In genomic region chr2:226649201-226649600, GRCh38 we compare ENCODE assay signal across 14 cellular contexts.
DNase-seq lines count a peak whose midpoint lies in the region; TF ChIP-seq lines count a peak whose summit lies in the region.
"Had no signal": no experiment of that assay in that cellular context is flagged by ENCODE, and none has a peak within 500 bp of the region (broad histone marks: within the 10 kb centered on the region; RNA-seq: fewer than 3 reads in every experiment).

No MANE protein-coding gene starts in this region.

- H3K9me3 Mint-ChIP-seq in activated CD4-positive, alpha-beta memory T cell treated with anti-CD3 and anti-CD28 coated beads, Interleukin-2, amount 10 ng/mL, durations not matched to agents 7 days and 5 days = peaks cover 20% of the 10 kb centered on the region
- H3K9me3 Mint-ChIP-seq in activated CD4-positive, alpha-beta memory T cell treated with anti-CD3 and anti-CD28 coated beads for 36 hours = peaks cover 12% of the 10 kb centered on the region
- peaks cover 11% of the 10 kb centered on the region for H3K9me3 Mint-ChIP-seq in type B pancreatic cell

- H3K4me1 ChIP-seq in mesenchymal stem cell (ENCODE audit: control insufficient read depth, insufficient read depth, low read depth, low read length) (peaks cover 10% of the 10 kb centered on the region), stomach smooth muscle (ENCODE audit: control insufficient read depth, insufficient read depth, low read length) (peaks cover 18% of the 10 kb centered on the region)

- POLR2A ChIA-PET in activated CD4-positive, alpha-beta memory T cell treated with anti-CD3 and anti-CD28 coated beads, Interleukin-2, amount 10 ng/mL, durations not matched to agents 7 days and 5 days (lab: Charles Lee) = no interaction called here
- POLR2A ChIA-PET in activated CD4-positive, alpha-beta memory T cell treated with anti-CD3 and anti-CD28 coated beads for 36 hours (lab: Charles Lee) = no interaction called here

- no peak overlapping the region for H3K4me2 ChIP-seq in mesenchymal stem cell (ENCODE audit: low read length, poor library complexity, severe bottlenecking)

- H3K36me3 ChIP-seq in mesenchymal stem cell (ENCODE audit: control insufficient read depth in 1 of 2, insufficient read depth in 2 of 2, low read depth in 1 of 2, low read length in 2 of 2) (no peaks in the 10 kb centered on the region), stomach smooth muscle (ENCODE audit: control insufficient read depth in 2 of 2, insufficient read depth in 2 of 2, low read length in 2 of 2) (no peaks in the 10 kb centered on the region)
- H3K36me3 ChIP-seq: adrenal gland had no signal

- H4K8ac ChIP-seq in mesenchymal stem cell (ENCODE audit: low read length) = peak overlapping the region; percentile 67

- H3K27me3 Mint-ChIP-seq in activated CD4-positive, alpha-beta memory T cell treated with anti-CD3 and anti-CD28 coated beads, Interleukin-2, amount 10 ng/mL, durations not matched to agents 7 days and 5 days = peaks cover 5% of the 10 kb centered on the region
- H3K27me3 Mint-ChIP-seq in activated CD4-positive, alpha-beta memory T cell treated with anti-CD3 and anti-CD28 coated beads for 36 hours = no peaks in the 10 kb centered on the region
- H3K27me3 Mint-ChIP-seq in type B pancreatic cell = no peaks in the 10 kb centered on the region

- no peaks in the 10 kb centered on the region for H3K27me3 ChIP-seq in mesenchymal stem cell (ENCODE audit: control insufficient read depth in 1 of 2, insufficient read depth in 1 of 2, low read length in 2 of 2)
- H3K27me3 ChIP-seq in stomach smooth muscle (ENCODE audit: control insufficient read depth in 1 of 2, insufficient read depth in 2 of 2, low read length in 2 of 2) = no peaks in the 10 kb centered on the region
- H3K27me3 ChIP-seq: adrenal gland had no signal

- peak overlapping the region; percentile 22 for H4K91ac ChIP-seq in mesenchymal stem cell (ENCODE audit: low read length)

- peak overlapping the region in 1 of 2 experiments; percentile 5 for H3K23ac ChIP-seq in mesenchymal stem cell (ENCODE audit: low read length in 2 of 2)

- no peaks in the 10 kb centered on the region for H3K79me1 ChIP-seq in mesenchymal stem cell (replicated peaks; ENCODE audit: low read length, poor library complexity, severe bottlenecking)

- H2BK5ac ChIP-seq in mesenchymal stem cell (ENCODE audit: low read depth, low read length, poor library complexity, severe bottlenecking) = no peak overlapping the region

- TF ChIP-seq CTCF in VCaP (conservative IDR thresholded peaks at IDR 0.05) (no peak), lower leg skin (IDR thresholded peaks at IDR 0.05) (no peak), type B pancreatic cell (conservative IDR thresholded peaks at IDR 0.05) (no peak)

- peak overlapping the region; percentile 92 for H3K27ac Mint-ChIP-seq in activated CD4-positive, alpha-beta memory T cell treated with anti-CD3 and anti-CD28 coated beads, Interleukin-2, amount 10 ng/mL, durations not matched to agents 7 days and 5 days
- H3K27ac Mint-ChIP-seq in activated CD4-positive, alpha-beta memory T cell treated with anti-CD3 and anti-CD28 coated beads for 36 hours = no peak overlapping the region
- H3K27ac Mint-ChIP-seq in type B pancreatic cell = no peak overlapping the region

- TF ChIP-seq POLR2A in lower leg skin (IDR thresholded peaks at IDR 0.05) = no peak

- peaks cover 51% of the 10 kb centered on the region for H3K4me1 Mint-ChIP-seq in activated CD4-positive, alpha-beta memory T cell treated with anti-CD3 and anti-CD28 coated beads, Interleukin-2, amount 10 ng/mL, durations not matched to agents 7 days and 5 days
- H3K4me1 Mint-ChIP-seq in activated CD4-positive, alpha-beta memory T cell treated with anti-CD3 and anti-CD28 coated beads for 36 hours (ENCODE audit: low read depth) = peaks cover 29% of the 10 kb centered on the region
- H3K4me1 Mint-ChIP-seq in type B pancreatic cell (ENCODE audit: unreplicated experiment) = peaks cover 42% of the 10 kb centered on the region

- no peak overlapping the region for H2AFZ ChIP-seq in mesenchymal stem cell (ENCODE audit: low read depth, low read length)

- peak overlapping the region; percentile 65 for H2AK5ac ChIP-seq in mesenchymal stem cell (ENCODE audit: low read length, severe bottlenecking)

- H3K18ac ChIP-seq in mesenchymal stem cell (ENCODE audit: low read depth in 1 of 2, low read length in 2 of 2) = peak overlapping the region; percentile 63 to 91

- peak overlapping the region; percentile 61 to 74 for H3K4ac ChIP-seq in mesenchymal stem cell (ENCODE audit: low read depth in 1 of 2, low read length in 2 of 2)

- no peak overlapping the region for H2BK15ac ChIP-seq in mesenchymal stem cell (ENCODE audit: low read depth, poor library complexity, severe bottlenecking)

- DNase-seq in activated CD4-positive, alpha-beta memory T cell treated with anti-CD3 and anti-CD28 coated beads, Interleukin-2, amount 10 ng/mL, durations not matched to agents 7 days and 5 days = no peak
- no peak for DNase-seq in activated CD4-positive, alpha-beta memory T cell treated with anti-CD3 and anti-CD28 coated beads for 36 hours
- DNase-seq in mesenchymal stem cell = no peak
- no peak for DNase-seq in lower leg skin (ENCODE audit: low spot score in 2 of 2)
- DNase-seq in type B pancreatic cell (ENCODE audit: extremely low spot score, unreplicated experiment) = no peak
- no peak for DNase-seq in H4 (ENCODE audit: low spot score)
- DNase-seq: ACHN; activated CD4-positive, alpha-beta T cell treated with anti-CD3 and anti-CD28 coated beads, Interleukin-2, amount 50 U/mL, for 1 hour; adrenal gland; midbrain; NCI-H524 had no signal

- H3K27ac ChIP-seq in VCaP (peak overlapping the region; percentile 79), mesenchymal stem cell (ENCODE audit: low read length, poor library complexity, severe bottlenecking) (peak overlapping the region; percentile 95), stomach smooth muscle (ENCODE audit: low read length) (peak overlapping the region; percentile 75)

- peak overlapping the region; percentile 91 for H2BK120ac ChIP-seq in mesenchymal stem cell (ENCODE audit: low read depth, low read length)

- CTCF ChIA-PET in activated CD4-positive, alpha-beta memory T cell treated with anti-CD3 and anti-CD28 coated beads, Interleukin-2, amount 10 ng/mL, durations not matched to agents 7 days and 5 days (lab: Charles Lee) = no interaction called here
- CTCF ChIA-PET in activated CD4-positive, alpha-beta memory T cell treated with anti-CD3 and anti-CD28 coated beads for 36 hours (lab: Charles Lee) = no interaction called here

- H3K9ac ChIP-seq in mesenchymal stem cell (ENCODE audit: low read length) (peak overlapping the region; percentile 69), stomach smooth muscle (ENCODE audit: low read length in 2 of 2) (no peak overlapping the region)

- H3K14ac ChIP-seq in mesenchymal stem cell (ENCODE audit: low read length in 2 of 2) = no peak overlapping the region

- H3K36me3 Mint-ChIP-seq in activated CD4-positive, alpha-beta memory T cell treated with anti-CD3 and anti-CD28 coated beads, Interleukin-2, amount 10 ng/mL, durations not matched to agents 7 days and 5 days (ENCODE audit: low read depth) = peaks cover 21% of the 10 kb centered on the region
- H3K36me3 Mint-ChIP-seq in activated CD4-positive, alpha-beta memory T cell treated with anti-CD3 and anti-CD28 coated beads for 36 hours = peaks cover 10% of the 10 kb centered on the region
- peaks cover 5% of the 10 kb centered on the region for H3K36me3 Mint-ChIP-seq in type B pancreatic cell
- H3K36me3 Mint-ChIP-seq: stimulated activated effector memory CD8-positive, alpha-beta T cell treated with anti-CD3 and anti-CD28 coated beads, Interleukin-12 subunit alpha, Interleukin-12 subunit beta, amount 100 ng/mL, for 72 hours had no signal

- no peak overlapping the region for H3K4me3 ChIP-seq in mesenchymal stem cell (ENCODE audit: insufficient read depth in 1 of 2, low read depth in 1 of 2, low read length in 2 of 2)
- H3K4me3 ChIP-seq in stomach smooth muscle (ENCODE audit: low read length in 2 of 2) = peak overlapping the region in 1 of 2 donors; percentile 40
- no peak overlapping the region for H3K4me3 ChIP-seq in lower leg skin (ENCODE audit: low read depth, poor library complexity, severe bottlenecking)
- H3K4me3 ChIP-seq: adrenal gland had no signal

- H3K4me3 Mint-ChIP-seq in activated CD4-positive, alpha-beta memory T cell treated with anti-CD3 and anti-CD28 coated beads, Interleukin-2, amount 10 ng/mL, durations not matched to agents 7 days and 5 days = no peak overlapping the region
- no peak overlapping the region for H3K4me3 Mint-ChIP-seq in activated CD4-positive, alpha-beta memory T cell treated with anti-CD3 and anti-CD28 coated beads for 36 hours
- no peak overlapping the region for H3K4me3 Mint-ChIP-seq in type B pancreatic cell
- H3K4me3 Mint-ChIP-seq: stimulated activated effector memory CD8-positive, alpha-beta T cell treated with anti-CD3 and anti-CD28 coated beads, Interleukin-12 subunit alpha, Interleukin-12 subunit beta, amount 100 ng/mL, for 72 hours had no signal

- WGBS in mesenchymal stem cell = 99% methylated on average over 10 of the region's 10 CpGs
- 97 to 98% methylated on average over 10 of the region's 10 CpGs for WGBS in lower leg skin, 2 donors

- H2BK12ac ChIP-seq in mesenchymal stem cell (ENCODE audit: low read length in 2 of 2) = peak overlapping the region; percentile 64 to 69

- intact Hi-C loops in activated CD4-positive, alpha-beta memory T cell treated with anti-CD3 and anti-CD28 coated beads for 36 hours (cut with micrococcal nuclease) = no loop called here
- intact Hi-C loops in lower leg skin (cut with DNase I; ENCODE audit: low total_unique reads) = no loop called here

- H3K9me3 ChIP-seq in mesenchymal stem cell (ENCODE audit: control insufficient read depth, low read length) (peaks cover 6% of the 10 kb centered on the region), stomach smooth muscle (ENCODE audit: control insufficient read depth in 2 of 2, low read length in 2 of 2) (no peaks in the 10 kb centered on the region)
